8 cellular contexts compared by ENCODE assay signal in the genomic region with DNA sequence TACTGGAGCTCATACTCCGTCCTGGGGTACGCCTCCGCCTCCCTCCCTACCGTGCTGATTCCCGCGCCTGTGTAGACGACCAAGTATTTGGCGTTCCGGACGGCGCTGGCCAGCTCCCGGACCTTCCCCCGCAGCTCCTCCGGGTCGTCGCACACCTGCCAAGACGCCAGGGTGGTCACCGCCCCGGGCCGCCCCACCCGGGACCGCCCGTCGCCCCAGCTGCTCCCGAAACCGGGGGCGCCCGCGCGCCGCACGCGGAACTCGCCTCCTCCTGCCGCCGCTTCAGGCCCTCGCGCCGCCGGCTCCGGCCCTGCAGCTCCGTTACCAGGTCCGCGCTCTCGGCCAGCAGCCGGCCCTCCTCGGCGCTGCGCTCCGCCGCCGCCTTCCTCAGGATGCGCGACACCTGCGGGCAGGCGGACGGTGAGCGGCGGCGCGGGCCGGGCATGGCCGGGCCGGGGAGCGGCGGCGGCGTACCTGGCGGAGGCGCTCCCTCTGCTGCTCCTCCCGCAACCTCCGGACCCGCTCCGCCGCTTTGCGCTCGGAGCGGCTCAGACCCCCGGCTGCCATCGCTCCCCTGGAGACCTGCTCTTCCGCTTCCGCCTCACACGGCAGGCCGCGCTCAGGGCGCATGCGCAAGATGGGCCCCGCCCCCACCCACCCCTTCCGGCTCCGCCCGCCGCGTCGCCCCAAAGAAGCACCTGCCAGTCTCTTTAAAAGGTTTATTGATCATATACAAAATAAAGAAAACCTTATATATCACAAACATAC. TPM values are rescaled to one million over a fixed set of nuclear protein-coding genes. Genes with fewer than 3 reads are reported as not detected.
DNase-seq lines count a peak whose midpoint lies in the region; ATAC-seq and TF ChIP-seq lines count a peak whose summit lies in the region.

A gene with protein sequence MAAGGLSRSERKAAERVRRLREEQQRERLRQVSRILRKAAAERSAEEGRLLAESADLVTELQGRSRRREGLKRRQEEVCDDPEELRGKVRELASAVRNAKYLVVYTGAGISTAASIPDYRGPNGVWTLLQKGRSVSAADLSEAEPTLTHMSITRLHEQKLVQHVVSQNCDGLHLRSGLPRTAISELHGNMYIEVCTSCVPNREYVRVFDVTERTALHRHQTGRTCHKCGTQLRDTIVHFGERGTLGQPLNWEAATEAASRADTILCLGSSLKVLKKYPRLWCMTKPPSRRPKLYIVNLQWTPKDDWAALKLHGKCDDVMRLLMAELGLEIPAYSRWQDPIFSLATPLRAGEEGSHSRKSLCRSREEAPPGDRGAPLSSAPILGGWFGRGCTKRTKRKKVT (minus strand): TSS at position 612 of the 768 bp plus-strand sequence. CDS start 45 bp downstream, at position 567.

- H3K27ac ChIP-seq in left ventricle myocardium inferior (replicated peaks) (peak within 1 kb of the TSS; percentile 79), psoas muscle (peak within 1 kb of the TSS; percentile 81), urinary bladder (ENCODE audit: low read depth) (peak within 1 kb of the TSS; percentile 72)

- H3K4me1 ChIP-seq in left ventricle myocardium inferior (peaks cover 53% of the 10 kb centered on the region), psoas muscle (peaks cover 58% of the 10 kb centered on the region), urinary bladder (ENCODE audit: insufficient read depth) (no peaks in the 10 kb centered on the region)

- no peak for TF ChIP-seq CTCF in left ventricle myocardium inferior (IDR thresholded peaks at IDR 0.05; ENCODE audit: borderline replicate concordance)
- no peak for TF ChIP-seq CTCF in psoas muscle (IDR thresholded peaks at IDR 0.05)

- peak within 1 kb of the TSS; percentile 86 for H3K27ac Mint-ChIP-seq in T-helper 17 cell

- whole genome bisulfite sequencing in psoas muscle, 3 donors, result 0 to 1% (median 1%) methylated on average over 69 to 94 of the region's 94 CpGs
- under 1% methylated on average over 94 of the region's 94 CpGs for WGBS in urinary bladder

- intact Hi-C loops in left ventricle myocardium inferior (cut with micrococcal nuclease), result no loop called here
- intact Hi-C loops in psoas muscle (cut with DNase I), result no loop called here

- H3K27me3 ChIP-seq in left ventricle myocardium inferior (ENCODE audit: low read depth), result no peaks in the 10 kb centered on the region
- H3K27me3 ChIP-seq in psoas muscle (ENCODE audit: insufficient read depth in 3 of 3, low read length in 2 of 3), result no peaks in the 10 kb centered on the region

- H3K4me1 Mint-ChIP-seq in T-helper 17 cell, result peaks cover 27% of the 10 kb centered on the region

- ATAC-seq in HG02623 (IDR thresholded peaks at IDR 0.05; ENCODE audit: unreplicated experiment) (peak; percentile 59), T-helper 17 cell (peak; percentile 89), psoas muscle (peak; percentile 70 to 81 (median 74))

- H3K9me3 ChIP-seq in T-helper 17 cell (ENCODE audit: control insufficient read depth, low read length, poor library complexity, severe bottlenecking) (no peaks in the 10 kb centered on the region), left ventricle myocardium inferior (replicated peaks) (no peaks in the 10 kb centered on the region), psoas muscle (no peaks in the 10 kb centered on the region)

- peak within 1 kb of the TSS; percentile 92 for H3K4me3 Mint-ChIP-seq in T-helper 17 cell

- H3K36me3 Mint-ChIP-seq in T-helper 17 cell (ENCODE audit: low read depth), result peaks cover 4% of the 10 kb centered on the region

- DNase-seq in GDM1 (lab: John Stamatoyannopoulos, UW), result peak; percentile 68
- DNase-seq in NCI-H1417 treated with DMSO at 0.1 percent for 48 hours (lab: John Stamatoyannopoulos, UW), result peak; percentile 25
- DNase-seq in T-helper 17 cell, result peak; percentile 70 to 83 (median 83)
- DNase-seq in amniotic epithelial cell (ENCODE audit: low read depth), result peak; percentile 43
- peak; percentile 75 for DNase-seq in left ventricle myocardium inferior
- peak; percentile 74 to 90 for DNase-seq in psoas muscle

- no peaks in the 10 kb centered on the region for H3K27me3 Mint-ChIP-seq in T-helper 17 cell

- H3K4me3 ChIP-seq in left ventricle myocardium inferior (peak within 1 kb of the TSS; percentile 90), psoas muscle (peak within 1 kb of the TSS; percentile 76), urinary bladder (ENCODE audit: low read depth, low read length) (peak within 1 kb of the TSS; percentile 97)

- peaks cover 60% of the 10 kb centered on the region for H3K36me3 ChIP-seq in left ventricle myocardium inferior
- peaks cover 5 to 72% of the 10 kb centered on the region in 2 donors for H3K36me3 ChIP-seq in psoas muscle (ENCODE audit: insufficient read depth in 1 of 2, low read depth in 1 of 2)
- H3K36me3 ChIP-seq in urinary bladder (ENCODE audit: insufficient read depth), result peaks cover 7% of the 10 kb centered on the region

RNA-seq across cellular contexts. Expression of the gene that starts here (rescaled TPM):
- total RNA-seq in T-helper 17 cell, result 10 to 100 TPM; 48.9 to 58.2 TPM
- 8.5 TPM for total RNA-seq in left ventricle myocardium inferior
- 10 to 100 TPM in 1 of 4 donors, 1 to 10 TPM in 3; 3.9 to 10.2 (median 6.3) TPM for total RNA-seq in psoas muscle
- 10 to 100 TPM in 2 of 3 donors, 1 to 10 TPM in 1; 5.7 to 14.2 (median 10.4) TPM for polyA plus RNA-seq in psoas muscle
- 3.9 TPM for total RNA-seq in urinary bladder
- polyA plus RNA-seq in urinary bladder, result 22.7 TPM

Comparison
In these comparisons a context has a peak if more than half of its experiments do, and no peak if none do; other contexts are left out.
1. Peak in every context shown above with its lines: DNase-seq, ATAC-seq, H3K4me3 ChIP-seq and H3K27ac ChIP-seq.
2. DNase-seq: peak in every context shown above with its lines; median percentile 83 in T-helper 17 cell; 82 in psoas muscle; 75 in left ventricle myocardium inferior; 68 in GDM1; 43 in amniotic epithelial cell; 25 in NCI-H1417 treated with DMSO at 0.1 percent for 48 hours.